11 cellular contexts compared by ENCODE assay signal in the genomic region with DNA sequence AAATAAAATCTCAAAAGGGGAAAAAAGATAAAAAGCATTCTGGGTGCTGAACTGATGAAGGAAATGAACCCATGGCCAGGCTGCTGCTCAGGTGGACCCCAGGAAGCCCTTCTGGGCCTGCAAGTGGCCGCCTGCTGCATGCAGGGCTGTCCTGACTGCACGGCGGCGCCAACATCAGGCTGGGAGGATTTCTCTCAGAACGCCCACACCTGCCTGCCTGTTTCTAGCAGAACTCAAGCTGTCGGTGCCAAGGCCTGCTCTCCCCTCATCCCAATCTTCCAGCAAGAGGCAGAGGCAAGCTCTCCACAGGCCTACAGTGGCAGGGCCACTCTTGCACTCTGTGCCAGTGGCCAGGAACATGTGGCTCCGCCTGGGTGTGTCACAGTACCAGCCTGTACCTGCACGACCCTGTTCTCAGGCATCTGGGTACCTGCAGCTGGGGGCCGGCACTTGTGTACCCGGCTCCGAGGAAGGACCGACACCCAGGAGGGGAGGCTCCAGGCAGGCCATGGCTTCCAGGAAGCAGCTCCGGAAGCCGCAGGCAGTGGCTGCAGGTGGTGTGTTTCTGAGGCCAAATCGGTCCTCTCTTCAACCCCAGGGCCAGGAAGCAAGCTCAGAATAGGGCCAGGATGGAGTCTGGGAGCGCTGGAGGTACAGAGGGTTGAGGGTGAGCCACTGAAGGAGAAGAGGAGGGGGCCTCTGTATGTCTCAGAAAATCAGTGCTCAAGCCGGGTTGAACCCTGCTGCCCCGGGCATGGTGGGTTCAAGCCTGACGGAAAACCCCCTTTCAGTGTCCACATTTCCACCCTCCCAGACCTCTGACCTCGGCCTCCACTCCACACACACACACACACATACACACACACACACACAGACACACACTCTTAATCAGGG. TPM values are rescaled to one million over a fixed set of nuclear protein-coding genes. Genes with fewer than 3 reads are reported as not detected.
DNase-seq lines count a peak whose midpoint lies in the region; ATAC-seq and TF ChIP-seq lines count a peak whose summit lies in the region.
"Had no signal": no experiment of that assay in that cellular context is flagged by ENCODE, and none has a peak within 500 bp of the region (broad histone marks: within the 10 kb centered on the region; RNA-seq: fewer than 3 reads in every experiment).

No MANE protein-coding gene starts in this region.

- no peak for DNase-seq in PC-9
- no peak for DNase-seq in effector memory CD4-positive, alpha-beta T cell
- DNase-seq in AML-193 (lab: John Stamatoyannopoulos, UW): no peak
- no peak for DNase-seq in KBM-7
- DNase-seq: activated CD4-positive, alpha-beta T cell treated with anti-CD3 and anti-CD28 coated beads, Interleukin-2, amount 50 U/mL, for 1 hour; COR-L47; HCEC 1CT had no signal

- TF ChIP-seq CTCF in PC-9 (conservative IDR thresholded peaks at IDR 0.05): no peak
- no peak for TF ChIP-seq CTCF in nephron (IDR thresholded peaks at IDR 0.05; ENCODE audit: unreplicated experiment in 3 of 3)

- intact Hi-C loops in PC-9 (cut with micrococcal nuclease; ENCODE audit: unreplicated experiment): no loop called here

- CTCF ChIA-PET in PC-9 (lab: Charles Lee): no interaction called here

- peak overlapping the region; percentile 65 for H3K9ac ChIP-seq in BLaER1

- no peaks in the 10 kb centered on the region for H3K9me3 Mint-ChIP-seq in nephron

- peaks cover 42% of the 10 kb centered on the region for H3K4me1 Mint-ChIP-seq in nephron

- peak overlapping the region; percentile 70 to 88 (median 82) for H3K27ac Mint-ChIP-seq in nephron

- H3K79me2 ChIP-seq in PC-9 (ENCODE audit: low read depth): peaks cover 23% of the 10 kb centered on the region

- peaks cover 6% of the 10 kb centered on the region; the same call in 1 of the 2 replicates for H3K36me3 ChIP-seq in BLaER1
- no peaks in the 10 kb centered on the region for H3K36me3 ChIP-seq in PC-9 (ENCODE audit: low read depth)
- no peaks in the 10 kb centered on the region for H3K36me3 ChIP-seq in effector memory CD4-positive, alpha-beta T cell (ENCODE audit: control insufficient read depth, insufficient read depth, low read length)

- no peak overlapping the region for H2AFZ ChIP-seq in PC-9

- no peak for ATAC-seq in HG02981 (IDR thresholded peaks at IDR 0.05; ENCODE audit: unreplicated experiment)
- ATAC-seq in GM21390 (IDR thresholded peaks at IDR 0.05; ENCODE audit: unreplicated experiment): no peak

- POLR2A ChIA-PET in PC-9 (lab: Charles Lee; ENCODE audit: unreplicated experiment): interaction anchor here (0.5 to 0.7 kb wide), 3 partner anchors 9 to 609 kb away, joined by 3 to 5 read pairs (median 3); no protein-coding TSS in a partner anchor

- BruUV-seq in PC-9 (replicated peaks; lab: Mats Ljungman, UMichigan): no TSS peak

- no peaks in the 10 kb centered on the region for H3K27me3 Mint-ChIP-seq in nephron (ENCODE audit: low read depth)

- H3K36me3 Mint-ChIP-seq in nephron (ENCODE audit: low read depth): no peaks in the 10 kb centered on the region

- H3K4me1 ChIP-seq in BLaER1 (peaks cover 60% of the 10 kb centered on the region), PC-9 (replicated peaks; ENCODE audit: insufficient read depth) (peaks cover 51% of the 10 kb centered on the region)
- peaks cover 47% of the 10 kb centered on the region for H3K4me1 ChIP-seq in effector memory CD4-positive, alpha-beta T cell (ENCODE audit: control insufficient read depth, insufficient read depth, low read length, poor library complexity, severe bottlenecking)

- H3K4me3 ChIP-seq in BLaER1: peak overlapping the region; percentile 99; the same call in 1 of the 2 replicates
- H3K4me3 ChIP-seq in PC-9: no peak overlapping the region
- H3K4me3 ChIP-seq in effector memory CD4-positive, alpha-beta T cell (ENCODE audit: insufficient read depth, low read depth, low read length, poor library complexity, severe bottlenecking): no peak overlapping the region

- H4K20me1 ChIP-seq in BLaER1 (peaks cover 22% of the 10 kb centered on the region), PC-9 (ENCODE audit: insufficient read depth) (peaks cover 14% of the 10 kb centered on the region)

- peaks cover 31% of the 10 kb centered on the region for H3F3A ChIP-seq in PC-9 (ENCODE audit: insufficient read depth, low read depth)

- peak overlapping the region; percentile 76 for H3K27ac ChIP-seq in BLaER1
- peak overlapping the region; percentile 47 for H3K27ac ChIP-seq in PC-9
- peak overlapping the region; percentile 33 for H3K27ac ChIP-seq in effector memory CD4-positive, alpha-beta T cell (ENCODE audit: insufficient read depth, low read length, poor library complexity, severe bottlenecking)

- peak overlapping the region; percentile 100 for H3K4me2 ChIP-seq in BLaER1
- H3K4me2 ChIP-seq in PC-9: peak overlapping the region; percentile 82

- H3K27me3 ChIP-seq in BLaER1 (no peaks in the 10 kb centered on the region), PC-9 (ENCODE audit: insufficient read depth, low read depth) (no peaks in the 10 kb centered on the region)
- H3K27me3 ChIP-seq in effector memory CD4-positive, alpha-beta T cell (replicated peaks; ENCODE audit: control insufficient read depth, insufficient read depth, low read length, poor library complexity, severe bottlenecking): no peaks in the 10 kb centered on the region

- H3K9me3 ChIP-seq in BLaER1: no peaks in the 10 kb centered on the region
- H3K9me3 ChIP-seq in PC-9 (ENCODE audit: insufficient read depth, low read depth): no peaks in the 10 kb centered on the region
- no peaks in the 10 kb centered on the region for H3K9me3 ChIP-seq in effector memory CD4-positive, alpha-beta T cell (ENCODE audit: control insufficient read depth, low read length)

- H3K4me3 Mint-ChIP-seq in nephron: peak overlapping the region in 2 of 3 experiments; percentile 19 to 53

- in situ Hi-C loops in KBM-7 (cut with MboI; ENCODE audit: low pct_unique_long_range_greater_than_20kb, low sequenced_read_pairs): no loop called here

- H3K9me2 ChIP-seq in PC-9 (ENCODE audit: insufficient read depth): no peaks in the 10 kb centered on the region

RNA-seq across cellular contexts. Expression of a gene that starts 2.5 kb away (rescaled TPM):
- 107 and 113 TPM in 2 replicates for total RNA-seq in PC-9 (2021)

RNA-seq across cellular contexts. Expression of a gene that starts 37.2 kb away (rescaled TPM):
- total RNA-seq in PC-9 (2021): 5.8 and 11.5 TPM in 2 replicates
